In the genomic region with DNA sequence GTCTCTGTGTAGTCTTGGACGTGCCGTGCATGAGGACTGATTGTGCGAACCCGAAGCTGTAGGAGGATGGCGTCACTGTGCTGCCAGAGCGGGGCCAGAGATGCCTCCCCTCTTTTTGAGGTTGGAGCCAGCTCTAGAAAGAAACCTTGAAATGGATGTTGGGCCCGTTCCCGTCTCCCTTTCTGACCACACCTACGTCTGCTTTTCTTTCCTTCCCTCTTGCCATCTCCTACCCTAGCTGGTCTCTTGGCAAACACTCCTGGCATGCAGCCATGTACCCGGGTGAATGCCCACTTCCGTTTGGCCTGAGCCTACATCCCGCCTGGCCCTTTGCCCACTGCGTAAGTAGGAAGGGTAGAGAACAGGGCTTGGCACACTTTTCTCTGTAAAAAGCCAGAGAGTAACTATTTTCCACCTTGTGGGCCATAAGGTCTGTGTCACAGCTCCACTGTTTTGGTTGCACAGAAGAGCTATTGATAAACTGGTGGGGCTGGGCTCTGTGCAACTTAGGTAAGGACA, we compare ENCODE assay signal across 10 cellular contexts. TPM values are rescaled to one million over a fixed set of nuclear protein-coding genes. Genes with fewer than 3 reads are reported as not detected.
DNase-seq lines count a peak whose midpoint lies in the region; ATAC-seq and TF ChIP-seq lines count a peak whose summit lies in the region.
"Had no signal": no experiment of that assay in that cellular context is flagged by ENCODE, and none has a peak within 500 bp of the region (broad histone marks: within the 10 kb centered on the region; RNA-seq: fewer than 3 reads in every experiment).

No MANE protein-coding gene starts in this region.

- peaks cover 4% of the 10 kb centered on the region for H3K4me1 Mint-ChIP-seq in T-helper 17 cell

- H3K4me1 ChIP-seq in ascending aorta (peaks cover 6 to 34% of the 10 kb centered on the region in 2 donors), spleen (peaks cover 0 to 42% (median 24%) of the 10 kb centered on the region in 6 donors)

- H3K36me3 Mint-ChIP-seq in T-helper 17 cell (ENCODE audit: low read depth), result no peaks in the 10 kb centered on the region

- TF ChIP-seq POLR2A in spleen (IDR thresholded peaks at IDR 0.05), result no peak

- DNase-seq in LNCaP clone FGC (ENCODE audit: low read depth), result peak; percentile 71
- peak; percentile 75 to 98 for DNase-seq in ascending aorta (ENCODE audit: low spot score in 2 of 2)
- DNase-seq in inferior parietal cortex (ENCODE audit: extremely low spot score), result peak; percentile 51
- no peak for DNase-seq in spleen
- DNase-seq in T-helper 17 cell, result no peak
- DNase-seq: effector memory CD8-positive, alpha-beta T cell; NCI-H1694 had no signal

- no peaks in the 10 kb centered on the region for H3K36me3 ChIP-seq in ascending aorta
- no peaks in the 10 kb centered on the region for H3K36me3 ChIP-seq in spleen

- ATAC-seq in T-helper 17 cell (no peak), HG02798 (IDR thresholded peaks at IDR 0.05; ENCODE audit: poor library complexity, unreplicated experiment) (no peak), GM19463 (IDR thresholded peaks at IDR 0.05; ENCODE audit: unreplicated experiment) (no peak), GM19397 (IDR thresholded peaks at IDR 0.05; ENCODE audit: unreplicated experiment) (no peak)
- ATAC-seq: effector memory CD8-positive, alpha-beta T cell had no signal

- no peaks in the 10 kb centered on the region for H3K9me3 ChIP-seq in ascending aorta
- H3K9me3 ChIP-seq in spleen, result no peaks in the 10 kb centered on the region
- no peaks in the 10 kb centered on the region for H3K9me3 ChIP-seq in T-helper 17 cell (ENCODE audit: control insufficient read depth, low read length, poor library complexity, severe bottlenecking)

- no peak overlapping the region for H3K27ac Mint-ChIP-seq in T-helper 17 cell
- H3K27ac Mint-ChIP-seq: effector memory CD8-positive, alpha-beta T cell had no signal

- H3K4me3 ChIP-seq in LNCaP clone FGC (ENCODE audit: low read depth, low read length), result no peak overlapping the region
- peak overlapping the region in 1 of 2 donors; percentile 1 for H3K4me3 ChIP-seq in ascending aorta
- H3K4me3 ChIP-seq in spleen, result no peak overlapping the region

- intact Hi-C loops in ascending aorta (cut with DNase I), result loop anchor here (1.0 to 10.0 kb wide), 3 partner anchors 8 to 506 kb away; a partner anchor contains a TSS
- intact Hi-C loops in spleen (cut with DNase I; ENCODE audit: low total_unique reads), result no loop called here

- H3K4me3 Mint-ChIP-seq in T-helper 17 cell, result no peak overlapping the region
- H3K4me3 Mint-ChIP-seq: effector memory CD8-positive, alpha-beta T cell had no signal

- WGBS in spleen, 5 donors, result 22 to 36% (median 31%) methylated on average over 13 of the region's 13 CpGs

- TF ChIP-seq CTCF in LNCaP clone FGC (IDR thresholded peaks at IDR 0.05; ENCODE audit: control insufficient read depth, extremely low read depth, insufficient read depth) (no peak), ascending aorta (IDR thresholded peaks at IDR 0.05) (no peak), spleen (IDR thresholded peaks at IDR 0.05 in 8 of 11, conservative IDR thresholded peaks at IDR 0.05 in 3 of 11) (no peak)

- H3K27me3 ChIP-seq in ascending aorta (no peaks in the 10 kb centered on the region), spleen (replicated peaks in 1 of 7) (peaks cover 0 to 2% (median 0%) of the 10 kb centered on the region in 7 donors)

- peak overlapping the region; percentile 64 to 80 for H3K27ac ChIP-seq in ascending aorta
- peak overlapping the region in 5 of 8 donors; percentile 17 to 32 (median 19) for H3K27ac ChIP-seq in spleen

- peaks cover 32% of the 10 kb centered on the region for H3K27me3 Mint-ChIP-seq in T-helper 17 cell

RNA-seq across cellular contexts. Expression of a gene that starts 37.4 kb away (rescaled TPM):
- total RNA-seq in ascending aorta (36.7 TPM), spleen (10 to 100 TPM; 10.2 to 21.0 (median 20.0) TPM), T-helper 17 cell (under 1 TPM; 0.15 to 0.94 TPM)
- 1 to 10 TPM; 2.3 to 3.7 (median 3.7) TPM for polyA plus RNA-seq in spleen

Comparison
In these comparisons a context has a peak if more than half of its experiments do, and no peak if none do; other contexts are left out.
1. DNase-seq: peak in LNCaP clone FGC (single experiment), ascending aorta (2 of 2) and inferior parietal cortex (single experiment); none in spleen (single experiment) and T-helper 17 cell (0 of 3).
2. RNA of a gene that starts 37.4 kb away (total RNA-seq): 36.7 TPM in ascending aorta (single experiment) and 10.2 to 21.0 TPM in spleen; 0.15 to 0.94 TPM in T-helper 17 cell; every median in the first group is over 4 times any median in the second.